1 cellular context compared by ENCODE assay signal in the genomic region with DNA sequence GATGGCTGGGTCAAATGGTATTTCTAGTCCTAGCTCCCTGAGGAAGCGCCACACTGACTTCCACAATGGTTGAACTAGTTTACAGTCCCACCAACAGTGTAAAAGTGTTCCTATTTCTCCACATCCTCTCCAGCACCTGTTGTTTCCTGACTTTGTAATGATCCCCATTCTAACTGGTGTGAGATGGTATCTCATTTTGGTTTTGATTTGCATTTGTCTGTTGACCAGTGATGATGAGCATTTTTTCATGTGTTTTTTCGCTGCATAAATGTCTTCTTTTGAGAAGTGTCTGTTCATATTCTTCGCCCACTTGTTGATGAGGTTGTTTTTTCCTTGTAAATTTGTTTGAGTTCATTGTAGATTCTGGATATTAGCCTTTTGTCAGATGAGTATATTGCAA.
TF ChIP-seq lines count a peak whose summit lies in the region.
"Not testable (repeated sequence)": the region's sequence is repeated elsewhere in the genome, so short reads cannot be mapped to it uniquely, and the experiment has no call there.

No MANE protein-coding gene starts in this region.

- TF ChIP-seq CTCF in HEK293 (tag by site-specific recombination; IDR thresholded peaks at IDR 0.05) = not testable (repeated sequence)

- H3K4me3 ChIP-seq in HEK293 (ENCODE audit: low read depth, low read length) = not testable (repeated sequence)

- not testable (repeated sequence) for H3K9me3 ChIP-seq in HEK293 (ENCODE audit: control insufficient read depth, insufficient read depth, low read depth, low read length)

- CTCF ChIA-PET in HEK293 (lab: Yijun Ruan, JAX) = not testable (repeated sequence)

- not testable (repeated sequence) for H3K4me1 ChIP-seq in HEK293 (ENCODE audit: control insufficient read depth, insufficient read depth, low read length)

- H3K27ac ChIP-seq in HEK293 (ENCODE audit: extremely low read depth, low read depth, low read length) = not testable (repeated sequence)

- not testable (repeated sequence) for H3K36me3 ChIP-seq in HEK293 (ENCODE audit: control insufficient read depth in 2 of 2, insufficient read depth in 1 of 2, low read length in 2 of 2)

- POLR2A ChIA-PET in HEK293 (lab: Yijun Ruan, JAX) = not testable (repeated sequence)

TF ChIP-seq in HEK293, 187 proteins besides CTCF, POLR2A, EP300 and RAD21:
- peak; percentile 84 for TF ChIP-seq SCRT1 (tag by site-specific recombination; IDR thresholded peaks at IDR 0.05; ENCODE audit: borderline replicate concordance)
- TF ChIP-seq SCRT2 (tag by site-specific recombination; IDR thresholded peaks at IDR 0.05) = peak; percentile 67
